1 cellular context compared by ENCODE assay signal in genomic region chr15:82809308-82810060, GRCh38.
TF ChIP-seq lines count a peak whose summit lies in the region.

WHAMM (plus strand) TSS chr15:82809628; CDS start chr15:82809727, 99 bp downstream.

TF ChIP-seq in IMR-90, 13 proteins besides CTCF, POLR2A, EP300 and RAD21 (continued from another document):
- TF ChIP-seq USF2 (IDR thresholded peaks at IDR 0.05; ENCODE audit: low read depth, low read length) (peak; percentile 50), SMC3 (IDR thresholded peaks at IDR 0.05; ENCODE audit: low read depth, low read length) (no peak), FOS (IDR thresholded peaks at IDR 0.05; ENCODE audit: low read depth, low read length) (peak; percentile 64; the same call in 1 of the 2 replicates), RCOR1 (IDR thresholded peaks at IDR 0.05; ENCODE audit: insufficient replicate concordance, low read length) (no peak), CEBPB (IDR thresholded peaks at IDR 0.05; ENCODE audit: low read depth, low read length) (peak; percentile 80)
TF ChIP-seq in IMR-90: peak in this region for 7.
